In genomic region chr12:93896427-93896826, GRCh38 we compare ENCODE assay signal across 14 cellular contexts.
DNase-seq lines count a peak whose midpoint lies in the region; ATAC-seq and TF ChIP-seq lines count a peak whose summit lies in the region.
"Had no signal": no experiment of that assay in that cellular context is flagged by ENCODE, and none has a peak within 500 bp of the region (broad histone marks: within the 10 kb centered on the region; RNA-seq: fewer than 3 reads in every experiment).

No MANE protein-coding gene starts in this region.

- H3K27ac ChIP-seq in left ventricle myocardium inferior (replicated peaks) (no peak overlapping the region), WERI-Rb-1 (no peak overlapping the region), upper lobe of right lung (no peak overlapping the region)
- H3K27ac ChIP-seq: colonic mucosa, pancreas, suprapubic skin had no signal

- H3K36me3 ChIP-seq in left ventricle myocardium inferior: no peaks in the 10 kb centered on the region
- H3K36me3 ChIP-seq in WERI-Rb-1: no peaks in the 10 kb centered on the region
- H3K36me3 ChIP-seq in upper lobe of right lung: no peaks in the 10 kb centered on the region
- H3K36me3 ChIP-seq: colonic mucosa, pancreas, suprapubic skin had no signal

- intact Hi-C loops in left ventricle myocardium inferior (cut with micrococcal nuclease): no loop called here
- intact Hi-C loops in left ventricle myocardium superior (cut with micrococcal nuclease): no loop called here
- intact Hi-C loops in upper lobe of right lung (cut with DNase I): no loop called here

- DNase-seq in left ventricle myocardium inferior: no peak
- DNase-seq in left ventricle myocardium superior: no peak
- DNase-seq in WERI-Rb-1: no peak
- DNase-seq in fibroblast of villous mesenchyme (ENCODE audit: low read depth): no peak
- DNase-seq in upper lobe of right lung: no peak
- no peak for DNase-seq in dedifferentiated amniotic fluid mesenchymal stem cell (ENCODE audit: extremely low spot score)
- DNase-seq in NCI-H1092 (lab: John Stamatoyannopoulos, UW): no peak
- DNase-seq: activated CD4-positive, CD25-positive, alpha-beta regulatory T cell treated with anti-CD3 and anti-CD28 coated beads, Interleukin-2, amount 50 U/mL, for 72 hours; colonic mucosa; NCI-H1417 treated with DMSO at 0.1 percent for 48 hours; NCI-H226; pancreas had no signal

- no peak for ATAC-seq in left ventricle myocardium superior
- ATAC-seq in upper lobe of right lung: no peak
- ATAC-seq in GM21390 (IDR thresholded peaks at IDR 0.05; ENCODE audit: unreplicated experiment): no peak
- ATAC-seq: pancreas had no signal

- H3K4me3 ChIP-seq in left ventricle myocardium inferior: no peak overlapping the region
- no peak overlapping the region for H3K4me3 ChIP-seq in WERI-Rb-1 (ENCODE audit: low read depth, low read length)
- H3K4me3 ChIP-seq in fibroblast of villous mesenchyme (ENCODE audit: low read depth, low read length): no peak overlapping the region
- H3K4me3 ChIP-seq in upper lobe of right lung: no peak overlapping the region
- H3K4me3 ChIP-seq: colonic mucosa, pancreas, suprapubic skin had no signal

- peaks cover 46% of the 10 kb centered on the region for H3K4me1 ChIP-seq in left ventricle myocardium inferior
- H3K4me1 ChIP-seq in upper lobe of right lung: peaks cover 4% of the 10 kb centered on the region
- H3K4me1 ChIP-seq: colonic mucosa, pancreas had no signal

- H3K27me3 ChIP-seq in left ventricle myocardium inferior (ENCODE audit: low read depth): no peaks in the 10 kb centered on the region
- no peaks in the 10 kb centered on the region for H3K27me3 ChIP-seq in WERI-Rb-1 (ENCODE audit: insufficient read depth, low read depth, severe bottlenecking)
- H3K27me3 ChIP-seq in upper lobe of right lung: no peaks in the 10 kb centered on the region
- H3K27me3 ChIP-seq: colonic mucosa, pancreas, suprapubic skin had no signal

- TF ChIP-seq CTCF in left ventricle myocardium inferior (IDR thresholded peaks at IDR 0.05; ENCODE audit: borderline replicate concordance) (peak; percentile 23), WERI-Rb-1 (IDR thresholded peaks at IDR 0.05; ENCODE audit: low read depth, low read length) (0 out of 2 replicates have a peak, but pooled peaks have one; percentile 21), fibroblast of villous mesenchyme (IDR thresholded peaks at IDR 0.05; ENCODE audit: insufficient read depth, low read depth, low read length) (peak; percentile 27), upper lobe of right lung (IDR thresholded peaks at IDR 0.05) (peak; percentile 16)

- H3K9me3 ChIP-seq in left ventricle myocardium inferior (replicated peaks) (no peaks in the 10 kb centered on the region), WERI-Rb-1 (ENCODE audit: severe bottlenecking) (no peaks in the 10 kb centered on the region), upper lobe of right lung (no peaks in the 10 kb centered on the region)
- H3K9me3 ChIP-seq: colonic mucosa, pancreas, suprapubic skin had no signal
